Comparison of ENCODE assay signal across 9 cellular contexts in genomic region chr5:97094579-97095317, GRCh38. TPM values are rescaled to one million over a fixed set of nuclear protein-coding genes. Genes with fewer than 3 reads are reported as not detected.
A peak's percentile ranks its signal among the peaks of the same experiment; 100 is the strongest.
DNase-seq lines count a peak whose midpoint lies in the region; ATAC-seq and TF ChIP-seq lines count a peak whose summit lies in the region.
"Had no signal": no experiment of that assay in that cellular context is flagged by ENCODE, and none has a peak within 500 bp of the region (broad histone marks: within the 10 kb centered on the region; RNA-seq: fewer than 3 reads in every experiment).

No MANE protein-coding gene starts in this region.

- peaks cover 0 to 16% (median 16%) of the 10 kb centered on the region in 4 donors for H3K4me1 ChIP-seq in esophagus muscularis mucosa
- no peaks in the 10 kb centered on the region for H3K4me1 ChIP-seq in CD4-positive, alpha-beta memory T cell (ENCODE audit: insufficient read depth, low read length)

- no peaks in the 10 kb centered on the region for H3K9me3 ChIP-seq in esophagus muscularis mucosa
- no peaks in the 10 kb centered on the region for H3K9me3 ChIP-seq in CD4-positive, alpha-beta memory T cell (ENCODE audit: control insufficient read depth in 1 of 2, low read length in 2 of 2)

- intact Hi-C loops in esophagus muscularis mucosa (cut with DNase I), result no loop called here
- intact Hi-C loops in CD4-positive, alpha-beta memory T cell (cut with micrococcal nuclease), result no loop called here

- 95% methylated on average over 8 of the region's 8 CpGs for WGBS in esophagus muscularis mucosa

- no peak for TF ChIP-seq CTCF in esophagus muscularis mucosa (IDR thresholded peaks at IDR 0.05)

- CTCF ChIA-PET in HEK293T (lab: Yijun Ruan, JAX), result interaction anchor here (1.0 kb wide), 1 partner anchor 10 kb away, joined by 4 read pairs; no protein-coding TSS in a partner anchor
- CTCF ChIA-PET in CD4-positive, alpha-beta memory T cell (lab: Charles Lee; ENCODE audit: partially characterized antibody), result interaction anchor here (1.0 kb wide), 1 partner anchor 11 kb away, joined by 3 read pairs; no protein-coding TSS in a partner anchor

- peaks cover 6 to 8% (median 7%) of the 10 kb centered on the region in 4 donors for H3K4me1 Mint-ChIP-seq in CD4-positive, alpha-beta memory T cell

- H3K36me3 ChIP-seq in esophagus muscularis mucosa, result no peaks in the 10 kb centered on the region
- no peaks in the 10 kb centered on the region for H3K36me3 ChIP-seq in CD4-positive, alpha-beta memory T cell (ENCODE audit: insufficient read depth, low read length)

- no peak overlapping the region for H3K4me3 Mint-ChIP-seq in CD4-positive, alpha-beta memory T cell

- no peaks in the 10 kb centered on the region for H3K36me3 Mint-ChIP-seq in CD4-positive, alpha-beta memory T cell

- H3K4me3 ChIP-seq in esophagus muscularis mucosa, result no peak overlapping the region
- no peak overlapping the region for H3K4me3 ChIP-seq in CD4-positive, alpha-beta memory T cell (ENCODE audit: low read length in 2 of 2)

- peaks cover 2 to 5% of the 10 kb centered on the region in 2 donors for H3K27me3 Mint-ChIP-seq in CD4-positive, alpha-beta memory T cell

- POLR2A ChIA-PET in HEK293T (lab: Yijun Ruan, JAX), result no interaction called here
- POLR2A ChIA-PET in CD4-positive, alpha-beta memory T cell (lab: Charles Lee; ENCODE audit: partially characterized antibody), result no interaction called here

- peak; percentile 99 for ATAC-seq in GM18873 (IDR thresholded peaks at IDR 0.05; ENCODE audit: low FRiP score, unreplicated experiment)
- peak; percentile 99 for ATAC-seq in GM21576 (IDR thresholded peaks at IDR 0.05; ENCODE audit: unreplicated experiment)
- ATAC-seq in HG03457 (IDR thresholded peaks at IDR 0.05; ENCODE audit: unreplicated experiment), result peak; percentile 97

- TF ChIP-seq EP300 in esophagus muscularis mucosa (IDR thresholded peaks at IDR 0.05), result no peak

- DNase-seq in esophagus muscularis mucosa (ENCODE audit: extremely low spot score) (peak; percentile 80), HEK293T (ENCODE audit: extremely low spot score) (no peak), LoVo (ENCODE audit: low spot score) (no peak), substantia nigra (lab: John Stamatoyannopoulos, UW) (no peak)
- DNase-seq in CD4-positive, alpha-beta memory T cell, result no peak

- peak overlapping the region in 1 of 7 donors; percentile 26 for H3K27ac Mint-ChIP-seq in CD4-positive, alpha-beta memory T cell

- no peak for TF ChIP-seq POLR2A in esophagus muscularis mucosa (IDR thresholded peaks at IDR 0.05; ENCODE audit: low read depth)

- H3K27me3 ChIP-seq in esophagus muscularis mucosa, result no peaks in the 10 kb centered on the region
- no peaks in the 10 kb centered on the region for H3K27me3 ChIP-seq in CD4-positive, alpha-beta memory T cell (ENCODE audit: insufficient read depth, low read length)

- H3K9me3 Mint-ChIP-seq in CD4-positive, alpha-beta memory T cell, result no peaks in the 10 kb centered on the region

- H3K27ac ChIP-seq in esophagus muscularis mucosa (replicated peaks in 1 of 4) (no peak overlapping the region), substantia nigra (ENCODE audit: low read depth, low read length, poor library complexity, severe bottlenecking) (no peak overlapping the region)
- H3K27ac ChIP-seq in CD4-positive, alpha-beta memory T cell (ENCODE audit: low read depth, low read length), result no peak overlapping the region

TF ChIP-seq in HEK293T, 16 proteins besides CTCF, POLR2A, EP300 and RAD21:
- TF ChIP-seq CTBP1 (IDR thresholded peaks at IDR 0.05; ENCODE audit: borderline replicate concordance), result no peak
- no peak for TF ChIP-seq ARNT (IDR thresholded peaks at IDR 0.05)
- no peak for TF ChIP-seq SP1 (IDR thresholded peaks at IDR 0.05)
- TF ChIP-seq NFRKB (IDR thresholded peaks at IDR 0.05), result no peak
- no peak for TF ChIP-seq FOXA1 (IDR thresholded peaks at IDR 0.05)
- TF ChIP-seq SUZ12 (IDR thresholded peaks at IDR 0.05), result no peak
- no peak for TF ChIP-seq ZNF384 (IDR thresholded peaks at IDR 0.05)
- TF ChIP-seq LEF1 (IDR thresholded peaks at IDR 0.05; ENCODE audit: borderline replicate concordance), result no peak
- no peak for TF ChIP-seq ELF4 (IDR thresholded peaks at IDR 0.05)

RNA-seq across cellular contexts. Expression of gene LIX1, which starts 47.7 kb away (rescaled TPM):
- total RNA-seq in esophagus muscularis mucosa, result 1 to 10 TPM in 1 of 4 donors, under 1 TPM in 3; 0.42 to 1.2 (median 0.67) TPM
- total RNA-seq in CD4-positive, alpha-beta memory T cell, result not detected
- not detected for polyA plus RNA-seq in CD4-positive, alpha-beta memory T cell
- total RNA-seq: fibroblast of lung had no signal
- polyA plus RNA-seq: fibroblast of lung had no signal
